Comparison of ENCODE assay signal across 8 cellular contexts in the genomic region with DNA sequence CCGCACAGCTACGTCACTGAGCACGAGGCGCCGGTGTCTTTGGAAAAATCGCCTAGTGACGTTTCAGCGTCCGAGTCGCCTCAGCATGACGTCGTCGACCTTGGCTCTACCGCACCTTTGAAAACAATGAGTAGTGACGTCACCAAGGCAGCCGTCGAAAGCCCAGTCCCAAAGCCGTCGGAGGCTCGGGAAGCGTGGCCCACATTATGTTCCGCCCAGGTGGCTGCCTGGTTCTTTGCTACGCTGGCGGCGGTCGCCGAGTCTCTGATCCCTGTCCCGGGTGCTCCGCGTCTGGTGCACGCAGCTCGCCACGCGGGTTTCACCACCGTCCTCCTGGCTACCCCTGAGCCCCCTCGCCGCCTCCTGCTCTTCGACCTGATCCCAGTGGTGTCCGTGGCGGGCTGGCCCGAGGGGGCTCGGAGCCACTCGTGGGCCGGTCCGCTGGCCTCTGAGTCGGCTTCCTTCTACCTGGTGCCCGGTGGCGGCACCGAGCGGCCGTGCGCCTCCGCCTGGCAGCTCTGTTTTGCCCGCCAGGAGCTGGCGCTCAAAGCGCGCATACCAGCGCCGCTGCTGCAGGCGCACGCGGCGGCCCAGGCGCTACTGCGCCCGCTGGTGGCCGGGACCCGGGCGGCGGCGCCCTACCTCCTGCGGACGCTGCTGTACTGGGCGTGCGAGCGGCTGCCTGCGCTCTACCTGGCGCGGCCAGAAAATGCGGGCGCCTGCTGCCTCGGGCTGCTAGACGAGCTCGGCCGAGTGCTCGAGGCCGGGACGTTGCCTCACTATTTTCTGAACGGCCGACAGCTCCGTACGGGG. TPM values are rescaled to one million over a fixed set of nuclear protein-coding genes. Genes with fewer than 3 reads are reported as not detected.
DNase-seq lines count a peak whose midpoint lies in the region; ATAC-seq and TF ChIP-seq lines count a peak whose summit lies in the region.

No MANE protein-coding gene starts in this region.

- in situ Hi-C loops in G401 (cut with HindIII; ENCODE audit: low sequenced_read_pairs) = no loop called here

- no peaks in the 10 kb centered on the region for H3K27me3 ChIP-seq in testis

- no peaks in the 10 kb centered on the region for H3K36me3 Mint-ChIP-seq in activated naive CD4-positive, alpha-beta T cell treated with anti-CD3 and anti-CD28 coated beads, Interleukin-2, amount 50 U/mL, for 24 hours
- peaks cover 2% of the 10 kb centered on the region for H3K36me3 Mint-ChIP-seq in osteocyte (ENCODE audit: unreplicated experiment)

- H3K27me3 Mint-ChIP-seq in activated naive CD4-positive, alpha-beta T cell treated with anti-CD3 and anti-CD28 coated beads, Interleukin-2, amount 50 U/mL, for 24 hours = peaks cover 10% of the 10 kb centered on the region
- H3K27me3 Mint-ChIP-seq in osteocyte (ENCODE audit: unreplicated experiment) = peaks cover 28% of the 10 kb centered on the region

- H3K9me3 Mint-ChIP-seq in activated naive CD4-positive, alpha-beta T cell treated with anti-CD3 and anti-CD28 coated beads, Interleukin-2, amount 50 U/mL, for 24 hours = no peaks in the 10 kb centered on the region
- H3K9me3 Mint-ChIP-seq in osteocyte (ENCODE audit: unreplicated experiment) = no peaks in the 10 kb centered on the region

- H3K4me1 Mint-ChIP-seq in activated naive CD4-positive, alpha-beta T cell treated with anti-CD3 and anti-CD28 coated beads, Interleukin-2, amount 50 U/mL, for 24 hours = peaks cover 38% of the 10 kb centered on the region
- H3K4me1 Mint-ChIP-seq in osteocyte (ENCODE audit: unreplicated experiment) = peaks cover 43% of the 10 kb centered on the region

- 5 to 11% methylated on average over 37 to 91 of the region's 92 CpGs for WGBS in testis, 2 donors

- TF ChIP-seq CTCF in LNCAP (IDR thresholded peaks at IDR 0.05) (peak; percentile 77), osteocyte (IDR thresholded peaks at IDR 0.05) (peak; percentile 91), testis (IDR thresholded peaks at IDR 0.05) (peak; percentile 71 to 78 (median 76))

- DNase-seq in G401 (ENCODE audit: low spot score) (peak; percentile 63), SKM-1 treated with dmso at 0.1 percent for 144 hours (lab: John Stamatoyannopoulos, UW; ENCODE audit: unreplicated experiment) (peak; percentile 20), Right ventricle myocardium inferior (ENCODE audit: missing footprints) (peak; percentile 92), osteocyte (ENCODE audit: extremely low spot score, unreplicated experiment) (peak; percentile 92), testis (peak; percentile 79), epidermal melanocyte (ENCODE audit: insufficient read length, low spot score) (no peak)

- intact Hi-C loops in Right ventricle myocardium inferior (cut with DNase I) (loop anchor here (2.0 to 5.0 kb wide), 4 partner anchors 42 to 151 kb away; a partner anchor contains a TSS), testis (cut with DNase I; ENCODE audit: low total_unique reads) (no loop called here)

- H3K36me3 ChIP-seq in testis (ENCODE audit: low read depth, missing control alignments) = no peaks in the 10 kb centered on the region

- H3K4me1 ChIP-seq in testis = peaks cover 22% of the 10 kb centered on the region

- peak overlapping the region; percentile 96 for H3K4me3 Mint-ChIP-seq in activated naive CD4-positive, alpha-beta T cell treated with anti-CD3 and anti-CD28 coated beads, Interleukin-2, amount 50 U/mL, for 24 hours
- H3K4me3 Mint-ChIP-seq in osteocyte (ENCODE audit: unreplicated experiment) = peak overlapping the region; percentile 81

- H3K27ac ChIP-seq in testis = peak overlapping the region; percentile 10 to 31

- peak overlapping the region; percentile 33 to 37 for H3K4me3 ChIP-seq in testis

- ATAC-seq in Right ventricle myocardium inferior = peak; percentile 75

- TF ChIP-seq POLR2A in testis (IDR thresholded peaks at IDR 0.05) = no peak

- H3K9me3 ChIP-seq in testis = no peaks in the 10 kb centered on the region

- H3K27ac Mint-ChIP-seq in activated naive CD4-positive, alpha-beta T cell treated with anti-CD3 and anti-CD28 coated beads, Interleukin-2, amount 50 U/mL, for 24 hours = peak overlapping the region; percentile 84
- H3K27ac Mint-ChIP-seq in osteocyte (ENCODE audit: unreplicated experiment) = peak overlapping the region; percentile 82

RNA-seq across cellular contexts. Expression of a gene that starts 1.5 kb away (rescaled TPM):
- total RNA-seq in G401 (2014; rRNA removed; shearing (Covaris generic)) = 4.6 and 4.9 TPM in 2 replicates
- 2.7 TPM for total RNA-seq in Right ventricle myocardium inferior
- 6.4 and 6.7 TPM in 2 replicates for total RNA-seq in osteocyte
- 10 to 100 TPM in 1 of 2 donors, 1 to 10 TPM in 1; 7.9 to 11.7 TPM for total RNA-seq in testis
- polyA plus RNA-seq in testis (ENCODE audit: insufficient read depth, low read depth, low replicate concordance) = 6.5 TPM

RNA-seq across cellular contexts. Expression of a gene that starts 2.5 kb away (rescaled TPM):
- total RNA-seq in G401 (2014; rRNA removed; shearing (Covaris generic)) = 20.4 and 24.2 TPM in 2 replicates
- total RNA-seq in Right ventricle myocardium inferior = 11.7 TPM
- total RNA-seq in osteocyte = 1.3 and 1.5 TPM in 2 replicates
- 1 to 10 TPM; 3.2 to 4.2 TPM for total RNA-seq in testis
- polyA plus RNA-seq in testis (ENCODE audit: insufficient read depth, low read depth, low replicate concordance) = 4.6 TPM

RNA-seq across cellular contexts. Expression of a gene that starts 8.1 kb away (rescaled TPM):
- 7.6 and 24.0 TPM in 2 replicates for total RNA-seq in G401 (2014; rRNA removed; shearing (Covaris generic))
- total RNA-seq in Right ventricle myocardium inferior (11.8 TPM), osteocyte (9.3 and 11.0 TPM in 2 replicates), testis (1 to 10 TPM; 6.2 to 7.4 TPM)
- polyA plus RNA-seq in testis (ENCODE audit: insufficient read depth, low read depth, low replicate concordance) = 6.9 TPM

RNA-seq across cellular contexts. Expression of a gene that starts 8.1 kb away (rescaled TPM):
- total RNA-seq in G401 (2014; rRNA removed; shearing (Covaris generic)) = not detected in 2 replicates
- total RNA-seq in Right ventricle myocardium inferior (not detected), osteocyte (not detected in 2 replicates), testis (10 to 100 TPM in 1 of 2 donors, 1 to 10 TPM in 1; 5.7 to 18.8 TPM)
- 63.0 TPM for polyA plus RNA-seq in testis (ENCODE audit: insufficient read depth, low read depth, low replicate concordance)

RNA-seq across cellular contexts. Expression of a gene that starts 11.3 kb away (rescaled TPM):
- not detected in 2 replicates for total RNA-seq in G401 (2014; rRNA removed; shearing (Covaris generic))
- total RNA-seq in Right ventricle myocardium inferior (not detected), osteocyte (not detected in 2 replicates), testis (100 to 1,000 TPM in 1 of 2 donors, 10 to 100 TPM in 1; 41.4 to 202 TPM)
- polyA plus RNA-seq in testis (ENCODE audit: insufficient read depth, low read depth, low replicate concordance) = 111 TPM
